In genomic region chr18:1968801-1969498, GRCh38 we compare ENCODE assay signal across 16 cellular contexts.
DNase-seq lines count a peak whose midpoint lies in the region; ATAC-seq and TF ChIP-seq lines count a peak whose summit lies in the region.
"Had no signal": no experiment of that assay in that cellular context is flagged by ENCODE, and none has a peak within 500 bp of the region (broad histone marks: within the 10 kb centered on the region; RNA-seq: fewer than 3 reads in every experiment).

No MANE protein-coding gene starts in this region.

- H3K9me3 ChIP-seq in NT2/D1 (ENCODE audit: insufficient read depth, low read length) (no peaks in the 10 kb centered on the region; the same call in 1 of the 2 replicates), iPS DF 6.9 (ENCODE audit: control insufficient read depth, insufficient read depth, low read length) (no peaks in the 10 kb centered on the region)
- H3K9me3 ChIP-seq: BLaER1, HAP-1 had no signal

- H3K4me3 ChIP-seq in NT2/D1 (ENCODE audit: insufficient read length, low read depth) (no peak overlapping the region), iPS DF 6.9 (ENCODE audit: low read length) (no peak overlapping the region), dorsolateral prefrontal cortex (no peak overlapping the region)
- H3K4me3 ChIP-seq: BLaER1, GM12878, HAP-1 had no signal

- intact Hi-C loops in cardiac septum (cut with DNase I) (no loop called here), dorsolateral prefrontal cortex (cut with DNase I) (no loop called here)

- no peak for ATAC-seq in GM21381 (IDR thresholded peaks at IDR 0.05; ENCODE audit: unreplicated experiment)
- ATAC-seq: GM12878 had no signal

- no peaks in the 10 kb centered on the region for H3K4me1 ChIP-seq in NT2/D1 (ENCODE audit: insufficient read depth, insufficient read length)
- H3K4me1 ChIP-seq in iPS DF 6.9 (ENCODE audit: control insufficient read depth, insufficient read depth, low read length), result no peaks in the 10 kb centered on the region
- H3K4me1 ChIP-seq: BLaER1 had no signal

- peak; percentile 33 for DNase-seq in NCI-H748 (lab: John Stamatoyannopoulos, UW; ENCODE audit: unreplicated experiment)
- DNase-seq in NCI-H748 treated with DMSO at 0.1 percent for 48 hours (lab: John Stamatoyannopoulos, UW), result no peak
- DNase-seq in NT2/D1 (ENCODE audit: low read depth, low spot score), result peak; percentile 11
- DNase-seq in iPS DF 6.9 (ENCODE audit: low read depth, low spot score), result peak; percentile 31
- no peak for DNase-seq in cardiac septum (ENCODE audit: low spot score)
- DNase-seq in dorsolateral prefrontal cortex, result no peak
- DNase-seq in stimulated activated CD4-positive, alpha-beta T cell treated with anti-CD3 and anti-CD28 coated beads, Interleukin-12 subunit alpha, Interleukin-12 subunit beta, amount 100 ng/mL, for 4 hours, result no peak
- DNase-seq: Calu3; CD4-positive, CD25-positive, alpha-beta regulatory T cell; DMS 273 treated with DMSO at 0.1 percent for 48 hours; GOT3 had no signal

- H3K9ac ChIP-seq in NT2/D1 (ENCODE audit: insufficient read length, low read depth), result no peak overlapping the region
- H3K9ac ChIP-seq: BLaER1 had no signal

- TF ChIP-seq CTCF in dorsolateral prefrontal cortex (IDR thresholded peaks at IDR 0.05 in 54 of 56, conservative IDR thresholded peaks at IDR 0.05 in 2 of 56; ENCODE audit: low read depth in 1 of 56, partially characterized antibody in 56 of 56), result no peak

- H3K27me3 ChIP-seq in NT2/D1 (ENCODE audit: insufficient read depth, insufficient read length) (no peaks in the 10 kb centered on the region), iPS DF 6.9 (ENCODE audit: control insufficient read depth, insufficient read depth, low read length) (peaks cover 2% of the 10 kb centered on the region; the same call in 1 of the 2 replicates), dorsolateral prefrontal cortex (peaks cover 0 to 4% (median 0%) of the 10 kb centered on the region in 45 donors)
- H3K27me3 ChIP-seq: BLaER1 had no signal

- H3K27ac ChIP-seq in iPS DF 6.9 (ENCODE audit: low read length) (no peak overlapping the region), dorsolateral prefrontal cortex (no peak overlapping the region)
- H3K27ac ChIP-seq: 22Rv1, BLaER1 had no signal

- no peaks in the 10 kb centered on the region for H3K36me3 ChIP-seq in NT2/D1 (ENCODE audit: insufficient read depth, insufficient read length, low read length)
- H3K36me3 ChIP-seq in iPS DF 6.9 (ENCODE audit: control insufficient read depth, insufficient read depth, low read length), result no peaks in the 10 kb centered on the region
- H3K36me3 ChIP-seq: BLaER1, HAP-1 had no signal

- no CpG with 5 or more reads among the region's 4 CpGs for WGBS in iPS DF 6.9 (ENCODE audit: insufficient coverage, insufficient read length)

Comparison
In these comparisons a context has a peak if more than half of its experiments do, and no peak if none do; other contexts are left out.
1. DNase-seq: peak in NCI-H748 (single experiment), NT2/D1 (single experiment) and iPS DF 6.9 (single experiment); none in NCI-H748 treated with DMSO at 0.1 percent for 48 hours (single experiment), cardiac septum (single experiment), dorsolateral prefrontal cortex (0 of 10) and stimulated activated CD4-positive, alpha-beta T cell treated with anti-CD3 and anti-CD28 coated beads, Interleukin-12 subunit alpha, Interleukin-12 subunit beta, amount 100 ng/mL, for 4 hours (single experiment).